Comparison of ENCODE assay signal across 32 cellular contexts in genomic region chr3:186440850-186441249, GRCh38.
"Had no signal": no experiment of that assay in that cellular context is flagged by ENCODE, and none has a peak within 500 bp of the region (broad histone marks: within the 10 kb centered on the region; RNA-seq: fewer than 3 reads in every experiment).

No MANE protein-coding gene starts in this region.

- H3K27ac Mint-ChIP-seq: activated CD4-positive, alpha-beta memory T cell treated with anti-CD3 and anti-CD28 coated beads for 36 hours; activated naive CD4-positive, alpha-beta T cell treated with anti-CD3 and anti-CD28 coated beads, Interleukin-2, amount 10 ng/mL, durations not matched to agents 7 days and 5 days; activated T-cell treated with anti-CD3 and anti-CD28 coated beads, Interleukin-2, amount 50 U/mL, for 24 hours; dendritic cell treated with granulocyte-macrophage colony-stimulating factor and Interleukin-4, amounts not matched to agents 40 ng/mL and 50 ng/mL, for 4 days; naive thymus-derived CD8-positive, alpha-beta T cell; stimulated activated effector memory CD8-positive, alpha-beta T cell treated with anti-CD3 and anti-CD28 coated beads, Interleukin-12 subunit alpha, Interleukin-12 subunit beta, amount 100 ng/mL, for 72 hours; stimulated activated naive CD8-positive, alpha-beta T cell treated with anti-CD3 and anti-CD28 coated beads, Interleukin-15, Interleukin-2, amounts not matched to agents 100 ng/mL and 50 ng/mL, for 24 hours; T-helper 17 cell had no signal

- H3K36me3 Mint-ChIP-seq: activated CD4-positive, alpha-beta memory T cell treated with anti-CD3 and anti-CD28 coated beads for 36 hours; activated naive CD4-positive, alpha-beta T cell treated with anti-CD3 and anti-CD28 coated beads, Interleukin-2, amount 10 ng/mL, durations not matched to agents 7 days and 5 days; naive thymus-derived CD8-positive, alpha-beta T cell; stimulated activated effector memory CD8-positive, alpha-beta T cell treated with anti-CD3 and anti-CD28 coated beads, Interleukin-12 subunit alpha, Interleukin-12 subunit beta, amount 100 ng/mL, for 72 hours had no signal

- H3K4me3 ChIP-seq: esophagus squamous epithelium, hepatocyte, right lobe of liver, skin epidermis, thoracic aorta had no signal

- H3K4me2 ChIP-seq: hepatocyte had no signal

- H3K27me3 Mint-ChIP-seq: activated CD4-positive, alpha-beta memory T cell treated with anti-CD3 and anti-CD28 coated beads for 36 hours; activated T-cell treated with anti-CD3 and anti-CD28 coated beads, Interleukin-2, amount 50 U/mL, for 24 hours; dendritic cell treated with granulocyte-macrophage colony-stimulating factor and Interleukin-4, amounts not matched to agents 40 ng/mL and 50 ng/mL, for 4 days; T-helper 17 cell had no signal

- H3K4me1 ChIP-seq: esophagus squamous epithelium had no signal

- H2AFZ ChIP-seq: hepatocyte had no signal

- H3K4me3 Mint-ChIP-seq: activated CD4-positive, alpha-beta memory T cell treated with anti-CD3 and anti-CD28 coated beads for 36 hours; activated naive CD4-positive, alpha-beta T cell treated with anti-CD3 and anti-CD28 coated beads, Interleukin-2, amount 10 ng/mL, durations not matched to agents 7 days and 5 days; activated T-cell treated with anti-CD3 and anti-CD28 coated beads, Interleukin-2, amount 50 U/mL, for 24 hours; dendritic cell treated with granulocyte-macrophage colony-stimulating factor and Interleukin-4, amounts not matched to agents 40 ng/mL and 50 ng/mL, for 4 days; naive thymus-derived CD8-positive, alpha-beta T cell; neural crest cell; stimulated activated effector memory CD8-positive, alpha-beta T cell treated with anti-CD3 and anti-CD28 coated beads, Interleukin-12 subunit alpha, Interleukin-12 subunit beta, amount 100 ng/mL, for 72 hours; stimulated activated naive CD8-positive, alpha-beta T cell treated with anti-CD3 and anti-CD28 coated beads, Interleukin-15, Interleukin-2, amounts not matched to agents 100 ng/mL and 50 ng/mL, for 24 hours; T-helper 17 cell had no signal

- H3K79me2 ChIP-seq: hepatocyte had no signal

- H3K27me3 ChIP-seq: hepatocyte, right lobe of liver had no signal

- H3K36me3 ChIP-seq: esophagus squamous epithelium, right lobe of liver, thoracic aorta, WERI-Rb-1 had no signal

- ATAC-seq: activated CD4-positive, CD25-positive, alpha-beta regulatory T cell treated with anti-CD3 and anti-CD28 coated beads, Interleukin-2, amount 50 U/mL, for 24 hours; naive thymus-derived CD8-positive, alpha-beta T cell; right lobe of liver; stimulated activated effector memory CD8-positive, alpha-beta T cell treated with anti-CD3 and anti-CD28 coated beads, Interleukin-12 subunit alpha, Interleukin-12 subunit beta, amount 100 ng/mL, for 72 hours; T-helper 17 cell had no signal

- H3K9me3 ChIP-seq: esophagus squamous epithelium, right lobe of liver, thoracic aorta had no signal

- H3K9me3 Mint-ChIP-seq: activated CD4-positive, alpha-beta memory T cell treated with anti-CD3 and anti-CD28 coated beads for 36 hours; activated naive CD4-positive, alpha-beta T cell treated with anti-CD3 and anti-CD28 coated beads, Interleukin-2, amount 10 ng/mL, durations not matched to agents 7 days and 5 days; activated T-cell treated with anti-CD3 and anti-CD28 coated beads, Interleukin-2, amount 50 U/mL, for 24 hours; dendritic cell treated with granulocyte-macrophage colony-stimulating factor and Interleukin-4, amounts not matched to agents 40 ng/mL and 50 ng/mL, for 4 days; naive thymus-derived CD8-positive, alpha-beta T cell; neural crest cell; stimulated activated effector memory CD8-positive, alpha-beta T cell treated with anti-CD3 and anti-CD28 coated beads, Interleukin-12 subunit alpha, Interleukin-12 subunit beta, amount 100 ng/mL, for 72 hours; stimulated activated naive CD8-positive, alpha-beta T cell treated with anti-CD3 and anti-CD28 coated beads, Interleukin-15, Interleukin-2, amounts not matched to agents 100 ng/mL and 50 ng/mL, for 24 hours had no signal

- FAIRE-seq: astrocyte, urothelium cell line had no signal

- DNase-seq: activated CD4-positive, alpha-beta memory T cell treated with anti-CD3 and anti-CD28 coated beads for 36 hours; activated CD4-positive, alpha-beta T cell treated with anti-CD3 and anti-CD28 coated beads for 48 hours; activated CD8-positive, alpha-beta memory T cell treated with anti-CD3 and anti-CD28 coated beads, Interleukin-2, amount 50 U/mL, for 48 hours; activated gamma-delta T cell; activated naive CD4-positive, alpha-beta T cell treated with anti-CD3 and anti-CD28 coated beads, Interleukin-2, amount 10 ng/mL, durations not matched to agents 7 days and 5 days; activated T-cell treated with anti-CD3 and anti-CD28 coated beads, Interleukin-2, amount 50 U/mL, for 24 hours; amniotic stem cell; central memory CD4-positive, alpha-beta T cell; effector CD4-positive, alpha-beta T cell; esophagus squamous epithelium; foreskin melanocyte; islet precursor cell; mammary epithelial cell; midbrain; naive thymus-derived CD8-positive, alpha-beta T cell; nucleus accumbens; right lobe of liver; stimulated activated CD4-positive, alpha-beta T cell treated with anti-CD3 and anti-CD28 coated beads, Interleukin-4, amount 100 ng/mL, for 24 hours; T-helper 17 cell; T1000; trophoblast cell; WERI-Rb-1 had no signal

- H3K27ac ChIP-seq: esophagus squamous epithelium, hepatocyte, right lobe of liver, skin epidermis, thoracic aorta, WERI-Rb-1 had no signal

- H3K4me1 Mint-ChIP-seq: activated naive CD4-positive, alpha-beta T cell treated with anti-CD3 and anti-CD28 coated beads, Interleukin-2, amount 10 ng/mL, durations not matched to agents 7 days and 5 days; naive thymus-derived CD8-positive, alpha-beta T cell; neural crest cell; stimulated activated effector memory CD8-positive, alpha-beta T cell treated with anti-CD3 and anti-CD28 coated beads, Interleukin-12 subunit alpha, Interleukin-12 subunit beta, amount 100 ng/mL, for 72 hours; T-helper 17 cell had no signal
